9 cellular contexts compared by ENCODE assay signal in genomic region chr19:44552324-44552723, GRCh38. TPM values are rescaled to one million over a fixed set of nuclear protein-coding genes. Genes with fewer than 3 reads are reported as not detected.
DNase-seq lines count a peak whose midpoint lies in the region; ATAC-seq, FAIRE-seq and TF ChIP-seq lines count a peak whose summit lies in the region.
"Had no signal": no experiment of that assay in that cellular context is flagged by ENCODE, and none has a peak within 500 bp of the region (broad histone marks: within the 10 kb centered on the region; RNA-seq: fewer than 3 reads in every experiment).

No MANE protein-coding gene starts in this region.

- H3K4me1 ChIP-seq in K562 (replicated peaks in 1 of 2; ENCODE audit: control insufficient read depth in 2 of 2, insufficient read depth in 2 of 2, low read length in 2 of 2) (peaks cover 9 to 15% of the 10 kb centered on the region in 2 experiments; a peak in 4 of 5 replicates), osteoblast (ENCODE audit: insufficient read depth, low read length) (peaks cover 8% of the 10 kb centered on the region)

- H4K20me1 ChIP-seq in K562 (replicated peaks; ENCODE audit: control insufficient read depth, insufficient read depth, low read length) (no peaks in the 10 kb centered on the region), osteoblast (ENCODE audit: insufficient read depth, low read length) (no peaks in the 10 kb centered on the region)

- TF ChIP-seq RAD21 in K562 (CRISPR knock-in tag; conservative IDR thresholded peaks at IDR 0.05 in 1 of 2, IDR thresholded peaks at IDR 0.05 in 1 of 2), result peak; percentile 36 to 75; a peak in 3 of 4 replicates

- H3K4me2 ChIP-seq in K562 (ENCODE audit: insufficient read depth, low read length) (0 out of 2 replicates have a peak overlapping the region, but pooled peaks have one; percentile 8), osteoblast (ENCODE audit: insufficient read depth, low read length) (no peak overlapping the region)

- no peak overlapping the region for H3K9ac ChIP-seq in K562 (ENCODE audit: insufficient read depth in 1 of 2, low read depth in 2 of 2, low read length in 2 of 2)

- peak; percentile 15; the same call in 1 of the 2 replicates for TF ChIP-seq EP300 in K562 (IDR thresholded peaks at IDR 0.05; ENCODE audit: low read length)

- no peaks in the 10 kb centered on the region for H3K79me2 ChIP-seq in K562 (ENCODE audit: control insufficient read depth, insufficient read depth, low read length)
- no peaks in the 10 kb centered on the region for H3K79me2 ChIP-seq in osteoblast (ENCODE audit: insufficient read depth, low read length)

- no peak overlapping the region for H3K4me3 ChIP-seq in K562
- no peak overlapping the region for H3K4me3 ChIP-seq in osteoblast (ENCODE audit: insufficient read depth, low read length)

- 7% methylated on average over 5 of the region's 5 CpGs for WGBS in K562 (ENCODE audit: insufficient coverage, low coverage, missing lambda C conversion rate)

- BruUV-seq in K562 (replicated peaks; lab: Mats Ljungman, UMichigan), result no TSS peak

- no peak for TF ChIP-seq POLR2A in K562 (conservative IDR thresholded peaks at IDR 0.05)

- TF ChIP-seq CTCF in K562 (IDR thresholded peaks at IDR 0.05 in 2 of 3, conservative IDR thresholded peaks at IDR 0.05 in 1 of 3; ENCODE audit: insufficient read depth in 2 of 3, low read depth in 1 of 3, low read length in 3 of 3), result peak; percentile 82 to 96 (median 87)
- peak; percentile 73 for TF ChIP-seq CTCF in osteoblast (IDR thresholded peaks at IDR 0.05; ENCODE audit: extremely low read depth, low read depth, low read length)

- in situ Hi-C loops in K562 (cut with MboI), result no loop called here

- ATAC-seq in K562 (peak; percentile 83), GM18502 (IDR thresholded peaks at IDR 0.05; ENCODE audit: poor library complexity, unreplicated experiment) (no peak)

- H2AFZ ChIP-seq in K562 (ENCODE audit: low read depth, low read length) (no peak overlapping the region; the same call in 1 of the 2 replicates), osteoblast (ENCODE audit: low read length) (no peak overlapping the region)

- H3K9me1 ChIP-seq in K562 (ENCODE audit: control insufficient read depth, insufficient read depth, low read length), result no peaks in the 10 kb centered on the region

- H3K27ac ChIP-seq in K562 (ENCODE audit: extremely low read depth, low read depth, low read length) (no peak overlapping the region; the same call in 2 of the 3 replicates), osteoblast (ENCODE audit: low read depth, low read length) (no peak overlapping the region)

- FAIRE-seq in K562 (lab: Jason Lieb, UNC), result peak; percentile 68
- FAIRE-seq in HTR-8/SVneo (lab: Jason Lieb, UNC), result no peak
- FAIRE-seq: GM18507 had no signal

- intact Hi-C loops in K562 (cut with micrococcal nuclease), result loop anchor here (1.0 kb wide), 1 partner anchor 15 kb away; no protein-coding TSS in a partner anchor

- POLR2A ChIA-PET in K562 (lab: Yijun Ruan, JAX), result no interaction called here

- H3K9me3 ChIP-seq in K562 (replicated peaks; ENCODE audit: control insufficient read depth, insufficient read depth, low read depth, low read length) (no peaks in the 10 kb centered on the region), osteoblast (ENCODE audit: low read depth, low read length) (no peaks in the 10 kb centered on the region)

- CTCF ChIA-PET in K562 (lab: Yijun Ruan, JAX; ENCODE audit: low intra/inter-chr PET ratio), result interaction anchor here (0.6 kb wide), 1 partner anchor 540 kb away, joined by 3 read pairs; the partner anchor contains the start of gene PPP1R37

- H3K36me3 ChIP-seq in K562 (ENCODE audit: control insufficient read depth, insufficient read depth, low read length) (no peaks in the 10 kb centered on the region), osteoblast (ENCODE audit: insufficient read depth, low read length) (no peaks in the 10 kb centered on the region)

- DNase-seq in activated T-cell treated with anti-CD3 and anti-CD28 coated beads for 48 hours (ENCODE audit: low read depth), result peak; percentile 34
- no peak for DNase-seq in activated T-cell treated with anti-CD3 and anti-CD28 coated beads for 4 hours
- peak; percentile 60 for DNase-seq in NCI-H69 (lab: John Stamatoyannopoulos, UW)
- peak; percentile 70 to 78 (median 72) for DNase-seq in K562 (ENCODE audit: extremely low read depth in 1 of 4, low spot score in 3 of 4)
- peak; percentile 81 for DNase-seq in osteoblast (ENCODE audit: insufficient read length, low spot score, missing footprints)
- no peak for DNase-seq in ureter (ENCODE audit: low spot score)
- DNase-seq in HTR-8/SVneo (ENCODE audit: insufficient read length, low spot score), result no peak

- no peaks in the 10 kb centered on the region for H3K27me3 ChIP-seq in K562 (ENCODE audit: control insufficient read depth in 2 of 2, insufficient read depth in 2 of 2, low read length in 2 of 2)
- peaks cover 4% of the 10 kb centered on the region for H3K27me3 ChIP-seq in osteoblast (ENCODE audit: insufficient read depth, low read length)

RNA-seq across cellular contexts. Expression of gene CEACAM20, which starts 22.8 kb away (rescaled TPM):
- total RNA-seq in K562 (2011; cell fraction: chromatin; rRNA removed; ENCODE audit: low replicate concordance), result not detected in 2 replicates
- total RNA-seq in K562 (2011; cell fraction: nucleolus; rRNA removed), result not detected in 2 replicates
- total RNA-seq in K562 (2011; cell fraction: nucleoplasm; rRNA removed), result not detected in 2 replicates
- total RNA-seq in K562 (2014; rRNA removed) (not detected in 2 replicates), K562 (2014; rRNA removed; fragmentation: Illumina TruSeq; extraction: Trizol) (not detected in 2 replicates), K562 (2015; rRNA removed; fragmentation: Illumina TruSeq; extraction: Trizol) (not detected in 2 replicates), K562 (2021) (not detected in 2 replicates), osteoblast (not detected in 2 replicates), ureter (not detected)
- polyA plus RNA-seq in K562 (2011; rRNA removed) (not detected in 2 replicates), K562 (2014; fragmentation: Illumina TruSeq; extraction: Trizol) (not detected in 2 replicates), K562 (2014; fragmentation: Nextera tagmentation; extraction: Ambion mirVana) (not detected), K562 (2014; rRNA removed) (not detected in 2 replicates)
- not detected in 2 replicates for polyA plus RNA-seq in K562 (2011; cell fraction: cytosol; rRNA removed)
- polyA plus RNA-seq in K562 (2011; cell fraction: nucleus; rRNA removed), result 0.07 TPM in 1 of 2 replicates, not detected in the other
- polyA plus RNA-seq in K562 (2012), result not detected in 2 replicates
- not detected in 2 replicates for polyA minus RNA-seq in K562 (2011; rRNA and poly(A)+ RNA removed)
- not detected in 2 replicates for polyA minus RNA-seq in K562 (2011; cell fraction: cytosol; rRNA and poly(A)+ RNA removed)
- not detected in 2 replicates for polyA minus RNA-seq in K562 (2011; cell fraction: nucleus; rRNA and poly(A)+ RNA removed)

RNA-seq across cellular contexts. Expression of gene ZNF180, which starts 52.0 kb away (rescaled TPM):
- 3.0 and 7.3 TPM in 2 replicates for total RNA-seq in K562 (2011; cell fraction: chromatin; rRNA removed; ENCODE audit: low replicate concordance)
- 8.7 and 12.2 TPM in 2 replicates for total RNA-seq in K562 (2011; cell fraction: nucleolus; rRNA removed)
- 2.7 and 6.3 TPM in 2 replicates for total RNA-seq in K562 (2011; cell fraction: nucleoplasm; rRNA removed)
- total RNA-seq in K562 (2014; rRNA removed) (5.1 and 7.6 TPM in 2 replicates), K562 (2014; rRNA removed; fragmentation: Illumina TruSeq; extraction: Trizol) (8.7 and 11.5 TPM in 2 replicates), K562 (2015; rRNA removed; fragmentation: Illumina TruSeq; extraction: Trizol) (7.1 and 8.6 TPM in 2 replicates), K562 (2021) (6.3 and 7.5 TPM in 2 replicates), osteoblast (5.0 and 9.4 TPM in 2 replicates), ureter (10.9 TPM)
- polyA plus RNA-seq in K562 (2011; rRNA removed) (2.0 and 2.3 TPM in 2 replicates), K562 (2014; fragmentation: Illumina TruSeq; extraction: Trizol) (5.8 and 5.9 TPM in 2 replicates), K562 (2014; fragmentation: Nextera tagmentation; extraction: Ambion mirVana) (1 to 10 TPM; 1.8 to 2.9 TPM), K562 (2014; rRNA removed) (3.9 and 4.1 TPM in 2 replicates)
- 1.3 and 1.7 TPM in 2 replicates for polyA plus RNA-seq in K562 (2011; cell fraction: cytosol; rRNA removed)
- polyA plus RNA-seq in K562 (2011; cell fraction: nucleus; rRNA removed), result 2.6 TPM in 2 replicates
- polyA plus RNA-seq in K562 (2012), result 4.5 and 5.4 TPM in 2 replicates
- 2.6 and 3.1 TPM in 2 replicates for polyA minus RNA-seq in K562 (2011; rRNA and poly(A)+ RNA removed)
- 1.2 and 2.7 TPM in 2 replicates for polyA minus RNA-seq in K562 (2011; cell fraction: cytosol; rRNA and poly(A)+ RNA removed)
- 12.1 and 17.6 TPM in 2 replicates for polyA minus RNA-seq in K562 (2011; cell fraction: nucleus; rRNA and poly(A)+ RNA removed)

Comparison
In these comparisons a context has a peak if more than half of its experiments do, and no peak if none do; other contexts are left out.
1. DNase-seq: peak in activated T-cell treated with anti-CD3 and anti-CD28 coated beads for 48 hours (single experiment), NCI-H69 (single experiment), K562 (4 of 4) and osteoblast (single experiment); none in activated T-cell treated with anti-CD3 and anti-CD28 coated beads for 4 hours (single experiment), ureter (single experiment) and HTR-8/SVneo (single experiment).